ENCODE assay signal across 8 cellular contexts in genomic region chr11:65651589-65652510, GRCh38. TPM values are rescaled to one million over a fixed set of nuclear protein-coding genes. Genes with fewer than 3 reads are reported as not detected.
DNase-seq lines count a peak whose midpoint lies in the region; ATAC-seq and TF ChIP-seq lines count a peak whose summit lies in the region.

No MANE protein-coding gene starts in this region.

- H3K27ac ChIP-seq in PC-3 (ENCODE audit: low read length) (peak overlapping the region; percentile 83), ectodermal cell (ENCODE audit: insufficient read depth, low read depth, low read length, poor library complexity, severe bottlenecking) (peak overlapping the region; percentile 97)

- no peaks in the 10 kb centered on the region for H3F3A ChIP-seq in PC-3 (ENCODE audit: low read length, unreplicated experiment)

- H3K36me3 ChIP-seq in PC-3 (ENCODE audit: low read depth, low read length) (peaks cover 11% of the 10 kb centered on the region; the same call in 1 of the 2 replicates), ectodermal cell (ENCODE audit: control insufficient read depth, insufficient read depth, low read length) (peaks cover 14% of the 10 kb centered on the region)

- H3K4me1 Mint-ChIP-seq in activated CD4-positive, alpha-beta T cell treated with anti-CD3 and anti-CD28 coated beads, Interleukin-2, amount 10 ng/mL, durations not matched to agents 24 days and 14 days, result peaks cover 32% of the 10 kb centered on the region

- CTCF ChIA-PET in PC-3 (lab: Charles Lee), result no interaction called here

- H3K27ac Mint-ChIP-seq in activated CD4-positive, alpha-beta T cell treated with anti-CD3 and anti-CD28 coated beads, Interleukin-2, amount 10 ng/mL, durations not matched to agents 24 days and 14 days, result peak overlapping the region; percentile 52

- POLR2A ChIA-PET in PC-3 (lab: Charles Lee; ENCODE audit: unreplicated experiment), result no interaction called here

- intact Hi-C loops in activated CD4-positive, alpha-beta T cell treated with anti-CD3 and anti-CD28 coated beads, Interleukin-2, amount 10 ng/mL, durations not matched to agents 24 days and 14 days (cut with micrococcal nuclease), result loop anchor here (1.0 to 10.0 kb wide), 4 partner anchors 11 to 1613 kb away; partner anchors contain the start of genes FAM89B, GRK2, SIPA1 and ZNRD2
- intact Hi-C loops in PC-3 (cut with micrococcal nuclease), result no loop called here

- H3K4me1 ChIP-seq in PC-3 (ENCODE audit: insufficient read depth, low read length), result peaks cover 26% of the 10 kb centered on the region
- peaks cover 19% of the 10 kb centered on the region for H3K4me1 ChIP-seq in ectodermal cell (ENCODE audit: control insufficient read depth, insufficient read depth, low read length)

- H3K4me2 ChIP-seq in PC-3 (ENCODE audit: low read length), result peak overlapping the region; percentile 77

- H3K9me3 ChIP-seq in PC-3 (ENCODE audit: low read length) (no peaks in the 10 kb centered on the region), ectodermal cell (ENCODE audit: control insufficient read depth, low read length) (no peaks in the 10 kb centered on the region)

- peak overlapping the region; percentile 79 for H3K4me3 Mint-ChIP-seq in activated CD4-positive, alpha-beta T cell treated with anti-CD3 and anti-CD28 coated beads, Interleukin-2, amount 10 ng/mL, durations not matched to agents 24 days and 14 days

- peaks cover 57% of the 10 kb centered on the region for H3K36me3 Mint-ChIP-seq in activated CD4-positive, alpha-beta T cell treated with anti-CD3 and anti-CD28 coated beads, Interleukin-2, amount 10 ng/mL, durations not matched to agents 24 days and 14 days (ENCODE audit: low read depth)

- BruUV-seq in PC-3 (replicated peaks; lab: Mats Ljungman, UMichigan), result no TSS peak

- H3K27me3 ChIP-seq in PC-3 (ENCODE audit: low read length) (no peaks in the 10 kb centered on the region), ectodermal cell (ENCODE audit: control insufficient read depth, insufficient read depth, low read length, poor library complexity, severe bottlenecking) (peaks cover 4% of the 10 kb centered on the region)

- H3K4me3 ChIP-seq in PC-3 (ENCODE audit: low read length), result peak overlapping the region; percentile 62
- peak overlapping the region; percentile 57 for H3K4me3 ChIP-seq in ectodermal cell (ENCODE audit: insufficient read depth, low read depth, low read length)

- H3K79me2 ChIP-seq in PC-3 (ENCODE audit: low read length), result no peaks in the 10 kb centered on the region

- peak; percentile 58 for DNase-seq in activated CD4-positive, alpha-beta T cell treated with anti-CD3 and anti-CD28 coated beads, Interleukin-2, amount 10 ng/mL, durations not matched to agents 24 days and 14 days
- DNase-seq in activated CD4-positive, alpha-beta T cell treated with anti-CD3 and anti-CD28 coated beads, Interleukin-2, amount 50 U/mL, for 48 hours, result no peak
- DNase-seq in PC-3, result peak; percentile 85
- DNase-seq in mucosa of gallbladder (ENCODE audit: low spot score), result peak; percentile 69
- no peak for DNase-seq in superior temporal gyrus (ENCODE audit: extremely low spot score)

- ATAC-seq in PC-3, result peak; percentile 4
- ATAC-seq in GM18873 (IDR thresholded peaks at IDR 0.05; ENCODE audit: low FRiP score, unreplicated experiment), result no peak
- no peak for ATAC-seq in GM21423 (IDR thresholded peaks at IDR 0.05; ENCODE audit: unreplicated experiment)

- no peaks in the 10 kb centered on the region for H4K20me1 ChIP-seq in PC-3 (ENCODE audit: low read length)

- H2AFZ ChIP-seq in PC-3 (ENCODE audit: low read length), result peak overlapping the region; percentile 75; the same call in 1 of the 2 replicates

- H3K9me3 Mint-ChIP-seq in activated CD4-positive, alpha-beta T cell treated with anti-CD3 and anti-CD28 coated beads, Interleukin-2, amount 10 ng/mL, durations not matched to agents 24 days and 14 days, result no peaks in the 10 kb centered on the region

- H3K9ac ChIP-seq in PC-3 (ENCODE audit: low read length), result peak overlapping the region; percentile 81

- WGBS in ectodermal cell, 2 experiments, result 46 to 47% methylated on average over 28 of the region's 28 CpGs

- TF ChIP-seq CTCF in PC-3 (conservative IDR thresholded peaks at IDR 0.05; ENCODE audit: low read depth, low read length), result no peak

- H3K9me2 ChIP-seq in PC-3 (replicated peaks; ENCODE audit: low read length), result no peaks in the 10 kb centered on the region

- no peaks in the 10 kb centered on the region for H3K27me3 Mint-ChIP-seq in activated CD4-positive, alpha-beta T cell treated with anti-CD3 and anti-CD28 coated beads, Interleukin-2, amount 10 ng/mL, durations not matched to agents 24 days and 14 days

RNA-seq across cellular contexts. Expression of gene RELA, which starts 10.9 kb away (rescaled TPM):
- total RNA-seq in activated CD4-positive, alpha-beta T cell treated with anti-CD3 and anti-CD28 coated beads, Interleukin-2, amount 10 ng/mL, durations not matched to agents 24 days and 14 days, result 95.7 and 98.2 TPM in 2 replicates
- total RNA-seq in PC-3 (2014; rRNA removed), result 70.3 and 84.2 TPM in 2 replicates
- 33.3 TPM for polyA plus RNA-seq in ectodermal cell (2013, experiment 1 of 4)
- polyA plus RNA-seq in ectodermal cell (2013, experiment 2 of 4), result 33.3 TPM
- polyA plus RNA-seq in ectodermal cell (2013, experiment 3 of 4), result 32.7 TPM
- 34.6 TPM for polyA plus RNA-seq in ectodermal cell (2013, experiment 4 of 4)
- 84.2 TPM for total RNA-seq in mucosa of gallbladder

RNA-seq across cellular contexts. Expression of gene SIPA1, which starts 13.9 kb away (rescaled TPM):
- total RNA-seq in activated CD4-positive, alpha-beta T cell treated with anti-CD3 and anti-CD28 coated beads, Interleukin-2, amount 10 ng/mL, durations not matched to agents 24 days and 14 days, result 118 and 125 TPM in 2 replicates
- total RNA-seq in PC-3 (2014; rRNA removed) (113 and 161 TPM in 2 replicates), mucosa of gallbladder (74.7 TPM)
- polyA plus RNA-seq in ectodermal cell (2013, experiment 1 of 4), result 34.8 TPM
- polyA plus RNA-seq in ectodermal cell (2013, experiment 2 of 4), result 36.5 TPM
- polyA plus RNA-seq in ectodermal cell (2013, experiment 3 of 4), result 25.0 TPM
- 23.6 TPM for polyA plus RNA-seq in ectodermal cell (2013, experiment 4 of 4)

RNA-seq across cellular contexts. Expression of gene PCNX3, which starts 36.3 kb away (rescaled TPM):
- 52.0 and 55.1 TPM in 2 replicates for total RNA-seq in activated CD4-positive, alpha-beta T cell treated with anti-CD3 and anti-CD28 coated beads, Interleukin-2, amount 10 ng/mL, durations not matched to agents 24 days and 14 days
- 53.6 and 69.9 TPM in 2 replicates for total RNA-seq in PC-3 (2014; rRNA removed)
- polyA plus RNA-seq in ectodermal cell (2013, experiment 1 of 4), result 34.6 TPM
- 37.6 TPM for polyA plus RNA-seq in ectodermal cell (2013, experiment 2 of 4)
- 25.6 TPM for polyA plus RNA-seq in ectodermal cell (2013, experiment 3 of 4)
- 27.1 TPM for polyA plus RNA-seq in ectodermal cell (2013, experiment 4 of 4)
- 52.5 TPM for total RNA-seq in mucosa of gallbladder

RNA-seq across cellular contexts. Expression of gene MAP3K11, which starts 37.8 kb away (rescaled TPM):
- total RNA-seq in activated CD4-positive, alpha-beta T cell treated with anti-CD3 and anti-CD28 coated beads, Interleukin-2, amount 10 ng/mL, durations not matched to agents 24 days and 14 days, result 89.1 and 90.7 TPM in 2 replicates
- total RNA-seq in PC-3 (2014; rRNA removed) (80.1 and 106 TPM in 2 replicates), mucosa of gallbladder (85.6 TPM)
- polyA plus RNA-seq in ectodermal cell (2013, experiment 1 of 4), result 44.2 TPM
- polyA plus RNA-seq in ectodermal cell (2013, experiment 2 of 4), result 48.0 TPM
- 39.7 TPM for polyA plus RNA-seq in ectodermal cell (2013, experiment 3 of 4)
- polyA plus RNA-seq in ectodermal cell (2013, experiment 4 of 4), result 45.1 TPM

RNA-seq across cellular contexts. Expression of gene KCNK7, which starts 56.2 kb away (rescaled TPM):
- 0.69 and 1.3 TPM in 2 replicates for total RNA-seq in activated CD4-positive, alpha-beta T cell treated with anti-CD3 and anti-CD28 coated beads, Interleukin-2, amount 10 ng/mL, durations not matched to agents 24 days and 14 days
- total RNA-seq in PC-3 (2014; rRNA removed), result 0.58 and 0.69 TPM in 2 replicates
- not detected for polyA plus RNA-seq in ectodermal cell (2013, experiment 1 of 4)
- polyA plus RNA-seq in ectodermal cell (2013, experiment 2 of 4), result 0.30 TPM
- 0.27 TPM for polyA plus RNA-seq in ectodermal cell (2013, experiment 3 of 4)
- polyA plus RNA-seq in ectodermal cell (2013, experiment 4 of 4), result 0.16 TPM
- 1.1 TPM for total RNA-seq in mucosa of gallbladder

Comparison
In these comparisons a context has a peak if more than half of its experiments do, and no peak if none do; other contexts are left out.
1. DNase-seq: peak in activated CD4-positive, alpha-beta T cell treated with anti-CD3 and anti-CD28 coated beads, Interleukin-2, amount 10 ng/mL, durations not matched to agents 24 days and 14 days (single experiment), PC-3 (single experiment) and mucosa of gallbladder (single experiment); none in activated CD4-positive, alpha-beta T cell treated with anti-CD3 and anti-CD28 coated beads, Interleukin-2, amount 50 U/mL, for 48 hours (0 of 2) and superior temporal gyrus (single experiment).